8 cellular contexts compared by ENCODE assay signal in genomic region chr19:17567940-17568339, GRCh38.
"Had no signal": no experiment of that assay in that cellular context is flagged by ENCODE, and none has a peak within 500 bp of the region (broad histone marks: within the 10 kb centered on the region; RNA-seq: fewer than 3 reads in every experiment).

No MANE protein-coding gene starts in this region.

- H3K9me3 Mint-ChIP-seq: H9, IgD-negative memory B cell had no signal

- H3K27me3 Mint-ChIP-seq: IgD-negative memory B cell had no signal

- H3K4me3 Mint-ChIP-seq: H9, IgD-negative memory B cell had no signal

- H3K27ac ChIP-seq: GM23248 had no signal

- H3K27ac Mint-ChIP-seq: IgD-negative memory B cell had no signal

- H3K4me3 ChIP-seq: GM23248 had no signal

- FAIRE-seq: H54 had no signal

- H2AFZ ChIP-seq: GM23248 had no signal

- DNase-seq: GM23248, GOT3, H9, HCEC 1CT, Kasumi-1, KG1 had no signal

- H3K4me1 Mint-ChIP-seq: H9 had no signal

- H3K9ac ChIP-seq: GM23248 had no signal
